In the genomic region with DNA sequence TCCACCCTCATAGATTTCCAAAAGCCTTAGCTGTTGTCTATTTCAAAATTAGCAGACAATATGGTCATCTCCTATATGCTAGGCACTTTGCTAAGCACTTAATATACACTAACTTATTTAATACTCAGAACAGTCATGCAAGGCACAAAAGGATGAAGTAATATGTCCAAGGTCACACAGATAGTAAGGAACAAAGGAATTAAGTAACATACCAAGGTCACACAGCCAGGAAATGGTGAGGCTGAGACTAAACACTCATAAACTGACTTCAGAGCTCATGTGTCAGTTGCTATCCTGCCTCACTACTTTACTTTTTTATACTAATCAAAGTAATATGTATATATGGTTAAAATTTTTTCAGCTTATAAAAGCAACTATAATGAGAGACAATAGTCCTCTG, we compare ENCODE assay signal across 38 cellular contexts. TPM values are rescaled to one million over a fixed set of nuclear protein-coding genes. Genes with fewer than 3 reads are reported as not detected.
A peak's percentile ranks its signal among the peaks of the same experiment; 100 is the strongest.
DNase-seq lines count a peak whose midpoint lies in the region; ATAC-seq and TF ChIP-seq lines count a peak whose summit lies in the region.
"Had no signal": no experiment of that assay in that cellular context is flagged by ENCODE, and none has a peak within 500 bp of the region (broad histone marks: within the 10 kb centered on the region; RNA-seq: fewer than 3 reads in every experiment).

No MANE protein-coding gene starts in this region.

- ATAC-seq in activated T-cell treated with anti-CD3 and anti-CD28 coated beads, Interleukin-2, amount 50 U/mL, for 4 hours: no peak
- no peak for ATAC-seq in HG02938 (IDR thresholded peaks at IDR 0.05; ENCODE audit: unreplicated experiment)
- ATAC-seq: activated CD8-positive, alpha-beta T cell treated with anti-CD3 and anti-CD28 coated beads, Interleukin-2, amount 10 ng/mL, durations not matched to agents 7 days and 5 days; activated naive CD4-positive, alpha-beta T cell treated with anti-CD3 and anti-CD28 coated beads, Interleukin-2, amount 50 U/mL, for 72 hours; gastroesophageal sphincter; HCT116; natural killer cell treated with Interleukin-12 subunit alpha and Interleukin-12 subunit beta and Interleukin-15 and Interleukin-18, amount 100 ng/mL, for 72 hours; Panc1; stimulated activated effector memory CD8-positive, alpha-beta T cell treated with anti-CD3 and anti-CD28 coated beads, Interleukin-12 subunit alpha, Interleukin-12 subunit beta, amount 100 ng/mL, for 72 hours had no signal

- no peaks in the 10 kb centered on the region for H3K4me1 Mint-ChIP-seq in activated T-cell treated with anti-CD3 and anti-CD28 coated beads, Interleukin-2, amount 50 U/mL, for 4 hours (ENCODE audit: low read depth)
- H3K4me1 Mint-ChIP-seq: CD14-positive monocyte; stimulated activated effector memory CD8-positive, alpha-beta T cell treated with anti-CD3 and anti-CD28 coated beads, Interleukin-12 subunit alpha, Interleukin-12 subunit beta, amount 100 ng/mL, for 72 hours had no signal

- H3K27me3 Mint-ChIP-seq in activated T-cell treated with anti-CD3 and anti-CD28 coated beads, Interleukin-2, amount 50 U/mL, for 4 hours (ENCODE audit: low read depth): peaks cover 10% of the 10 kb centered on the region

- peaks cover 5% of the 10 kb centered on the region for H3K9me3 Mint-ChIP-seq in activated T-cell treated with anti-CD3 and anti-CD28 coated beads, Interleukin-2, amount 50 U/mL, for 4 hours
- H3K9me3 Mint-ChIP-seq: activated T-helper 2 cell treated with anti-CD3 and anti-CD28 coated beads, Interferon-gamma antibody, Interleukin-2, Interleukin-4, amounts not matched to agents 10 μg/mL and 5 μg/mL and 100 μg/mL, durations not matched to agents 14 hours and 24 hours and 36 hours; natural killer cell treated with Interleukin-12 subunit alpha and Interleukin-12 subunit beta and Interleukin-15 and Interleukin-18, amount 100 ng/mL, for 72 hours; stimulated activated effector memory CD8-positive, alpha-beta T cell treated with anti-CD3 and anti-CD28 coated beads, Interleukin-12 subunit alpha, Interleukin-12 subunit beta, amount 100 ng/mL, for 72 hours had no signal

- no peak overlapping the region for H3K4me3 Mint-ChIP-seq in activated T-cell treated with anti-CD3 and anti-CD28 coated beads, Interleukin-2, amount 50 U/mL, for 4 hours
- H3K4me3 Mint-ChIP-seq: activated CD8-positive, alpha-beta T cell treated with anti-CD3 and anti-CD28 coated beads, Interleukin-2, amount 10 ng/mL, durations not matched to agents 7 days and 5 days; CD14-positive monocyte; natural killer cell treated with Interleukin-12 subunit alpha and Interleukin-12 subunit beta and Interleukin-15 and Interleukin-18, amount 100 ng/mL, for 72 hours; stimulated activated effector memory CD8-positive, alpha-beta T cell treated with anti-CD3 and anti-CD28 coated beads, Interleukin-12 subunit alpha, Interleukin-12 subunit beta, amount 100 ng/mL, for 72 hours had no signal

- H3K4me3 ChIP-seq in fibroblast of pulmonary artery (replicated peaks; ENCODE audit: low read depth, low read length): no peak overlapping the region
- H3K4me3 ChIP-seq: breast epithelium, colonic mucosa, gastroesophageal sphincter, hepatocyte, lung, prostate gland, sigmoid colon had no signal

- peaks cover 3% of the 10 kb centered on the region for H3K36me3 Mint-ChIP-seq in activated T-cell treated with anti-CD3 and anti-CD28 coated beads, Interleukin-2, amount 50 U/mL, for 4 hours (ENCODE audit: insufficient read depth)
- H3K36me3 Mint-ChIP-seq: CD14-positive monocyte; stimulated activated effector memory CD8-positive, alpha-beta T cell treated with anti-CD3 and anti-CD28 coated beads, Interleukin-12 subunit alpha, Interleukin-12 subunit beta, amount 100 ng/mL, for 72 hours had no signal

- TF ChIP-seq CTCF in fibroblast of pulmonary artery (IDR thresholded peaks at IDR 0.05; ENCODE audit: low read length, missing control alignments): no peak

- DNase-seq in SIG-M5 treated with dmso at 0.1 percent for 504 hours (lab: John Stamatoyannopoulos, UW; ENCODE audit: unreplicated experiment): peak; percentile 7
- DNase-seq in SIG-M5 (lab: John Stamatoyannopoulos, UW): no peak
- DNase-seq in RKO (ENCODE audit: low spot score): peak; percentile 45
- DNase-seq in fibroblast of pulmonary artery (ENCODE audit: low read depth): peak; percentile 74
- no peak for DNase-seq in activated T-cell treated with anti-CD3 and anti-CD28 coated beads, Interleukin-2, amount 50 U/mL, for 4 hours
- no peak for DNase-seq in NCI-H1105 treated with DMSO at 0.1 percent for 48 hours (lab: John Stamatoyannopoulos, UW)
- no peak for DNase-seq in NCI-H526 (lab: John Stamatoyannopoulos, UW)
- DNase-seq: activated CD4-positive, alpha-beta T cell treated with anti-CD3 and anti-CD28 coated beads for 4 hours; activated CD8-positive, alpha-beta T cell treated with anti-CD3 and anti-CD28 coated beads, Interleukin-2, amount 10 ng/mL, durations not matched to agents 7 days and 5 days; Caco-2; colonic mucosa; DMS79; effector memory CD4-positive, alpha-beta T cell; erythroblast; MM.1S; NCI-H1436 treated with DMSO at 0.1 percent for 48 hours; NCI-H2081 treated with DMSO at 0.1 percent for 48 hours; NCI-H2227 treated with DMSO at 0.1 percent for 48 hours; NCI-H69; occipital lobe; SHP77; sigmoid colon; stimulated activated CD4-positive, alpha-beta T cell treated with anti-CD3 and anti-CD28 coated beads, Interleukin-4, amount 100 ng/mL, for 24 hours; trophoblast cell; WERI-Rb-1 had no signal

RNA-seq across cellular contexts. Expression of gene HIBADH, which starts 23.6 kb away (rescaled TPM):
- total RNA-seq in activated T-cell treated with anti-CD3 and anti-CD28 coated beads, Interleukin-2, amount 50 U/mL, for 4 hours: 10 to 100 TPM in 2 of 3 donors, 1 to 10 TPM in 1; 9.8 to 10.9 (median 10.8) TPM

RNA-seq across cellular contexts. Expression of gene TAX1BP1, which starts 53.6 kb away (rescaled TPM):
- total RNA-seq in activated T-cell treated with anti-CD3 and anti-CD28 coated beads, Interleukin-2, amount 50 U/mL, for 4 hours: 10 to 100 TPM; 52.3 to 68.5 (median 62.0) TPM

Comparison
In these comparisons a context has a peak if more than half of its experiments do, and no peak if none do; other contexts are left out.
1. DNase-seq: peak in SIG-M5 treated with dmso at 0.1 percent for 504 hours (single experiment), RKO (single experiment) and fibroblast of pulmonary artery (single experiment); none in SIG-M5 (single experiment), activated T-cell treated with anti-CD3 and anti-CD28 coated beads, Interleukin-2, amount 50 U/mL, for 4 hours (single experiment), NCI-H1105 treated with DMSO at 0.1 percent for 48 hours (single experiment) and NCI-H526 (0 of 2).